Comparison of ENCODE assay signal across 9 cellular contexts in genomic region chr2:224952942-224953657, GRCh38.
DNase-seq lines count a peak whose midpoint lies in the region; ATAC-seq, FAIRE-seq and TF ChIP-seq lines count a peak whose summit lies in the region.
"Had no signal": no experiment of that assay in that cellular context is flagged by ENCODE, and none has a peak within 500 bp of the region (broad histone marks: within the 10 kb centered on the region; RNA-seq: fewer than 3 reads in every experiment).

No MANE protein-coding gene starts in this region.

- no peaks in the 10 kb centered on the region for H3K79me2 ChIP-seq in mesendoderm (ENCODE audit: control insufficient read depth, insufficient read depth, low read length)

- H3K4me1 ChIP-seq in upper lobe of right lung (peaks cover 9% of the 10 kb centered on the region), tibial nerve (peaks cover 0 to 13% (median 5%) of the 10 kb centered on the region in 4 donors), mesendoderm (ENCODE audit: control insufficient read depth, low read depth, low read length) (no peaks in the 10 kb centered on the region)

- H3K23ac ChIP-seq in mesendoderm (ENCODE audit: low read length) = no peak overlapping the region

- H3K56ac ChIP-seq in mesendoderm (ENCODE audit: low read length) = no peak overlapping the region

- no peak overlapping the region for H2BK5ac ChIP-seq in mesendoderm (ENCODE audit: low read length)

- H2AK5ac ChIP-seq in mesendoderm (ENCODE audit: low read length) = no peak overlapping the region

- ATAC-seq in HG03460 (IDR thresholded peaks at IDR 0.05; ENCODE audit: unreplicated experiment) = peak; percentile 59
- ATAC-seq in upper lobe of right lung = peak; percentile 90

- H3K27ac Mint-ChIP-seq in activated T-helper 1 cell treated with anti-CD3 and anti-CD28 coated beads, Interleukin-12 subunit alpha, Interleukin-12 subunit beta, Interleukin-2, Interleukin-4 antibody, amounts not matched to agents 30 ng/mL and 10 ng/mL and 1 ng/mL, durations not matched to agents 14 hours and 24 hours and 36 hours = peak overlapping the region; percentile 87

- TF ChIP-seq CTCF in GM20000 (IDR thresholded peaks at IDR 0.05; ENCODE audit: extremely low read depth, missing control alignments) (no peak), upper lobe of right lung (IDR thresholded peaks at IDR 0.05) (no peak), tibial nerve (IDR thresholded peaks at IDR 0.05) (no peak)

- H3K4me2 ChIP-seq in mesendoderm (ENCODE audit: low read length) = no peak overlapping the region

- H3K9ac ChIP-seq in mesendoderm (ENCODE audit: low read length) = no peak overlapping the region

- TF ChIP-seq POLR2A in GM12891 (IDR thresholded peaks at IDR 0.05; ENCODE audit: low read depth, low read length) (no peak), tibial nerve (IDR thresholded peaks at IDR 0.05) (no peak)

- H3K27ac ChIP-seq in upper lobe of right lung = no peak overlapping the region
- H3K27ac ChIP-seq in tibial nerve = no peak overlapping the region
- no peak overlapping the region for H3K27ac ChIP-seq in mesendoderm (ENCODE audit: low read depth, low read length)

- 81 to 85% methylated on average over 6 of the region's 6 CpGs for WGBS in tibial nerve, 2 donors
- 100% methylated on average over 1 of the region's 6 CpGs for WGBS in mesendoderm (ENCODE audit: extremely low coverage, insufficient coverage, low lambda C conversion rate)

- H3K79me1 ChIP-seq in mesendoderm (ENCODE audit: low read length) = no peaks in the 10 kb centered on the region

- no peak for TF ChIP-seq EP300 in tibial nerve (IDR thresholded peaks at IDR 0.05)

- no peak overlapping the region for H3K18ac ChIP-seq in mesendoderm (ENCODE audit: low read length)

- no peak overlapping the region for H2BK15ac ChIP-seq in mesendoderm (replicated peaks; ENCODE audit: low read depth)

- no peaks in the 10 kb centered on the region for H3K27me3 Mint-ChIP-seq in activated T-helper 1 cell treated with anti-CD3 and anti-CD28 coated beads, Interleukin-12 subunit alpha, Interleukin-12 subunit beta, Interleukin-2, Interleukin-4 antibody, amounts not matched to agents 30 ng/mL and 10 ng/mL and 1 ng/mL, durations not matched to agents 14 hours and 24 hours and 36 hours (ENCODE audit: insufficient read depth)

- H3K4me3 ChIP-seq in upper lobe of right lung = no peak overlapping the region
- no peak overlapping the region for H3K4me3 ChIP-seq in tibial nerve
- no peak overlapping the region for H3K4me3 ChIP-seq in mesendoderm (ENCODE audit: low read length)

- peak overlapping the region; percentile 62 for H3K4me3 Mint-ChIP-seq in activated T-helper 1 cell treated with anti-CD3 and anti-CD28 coated beads, Interleukin-12 subunit alpha, Interleukin-12 subunit beta, Interleukin-2, Interleukin-4 antibody, amounts not matched to agents 30 ng/mL and 10 ng/mL and 1 ng/mL, durations not matched to agents 14 hours and 24 hours and 36 hours

- FAIRE-seq in GM12891 (lab: Jason Lieb, UNC) = peak; percentile 95
- FAIRE-seq: astrocyte had no signal

- no peak overlapping the region for H3K4ac ChIP-seq in mesendoderm (ENCODE audit: low read depth, low read length)

- H3K36me3 ChIP-seq in upper lobe of right lung (no peaks in the 10 kb centered on the region), tibial nerve (no peaks in the 10 kb centered on the region), mesendoderm (ENCODE audit: control insufficient read depth, insufficient read depth, low read length) (no peaks in the 10 kb centered on the region)

- no peak overlapping the region for H2BK120ac ChIP-seq in mesendoderm (ENCODE audit: low read depth, low read length)

- H4K5ac ChIP-seq in mesendoderm (ENCODE audit: low read length) = no peak overlapping the region

- no peaks in the 10 kb centered on the region for H3K27me3 ChIP-seq in upper lobe of right lung
- H3K27me3 ChIP-seq in tibial nerve = no peaks in the 10 kb centered on the region
- H3K27me3 ChIP-seq in mesendoderm (ENCODE audit: insufficient read depth, low read length, poor library complexity) = no peaks in the 10 kb centered on the region

- peaks cover 92% of the 10 kb centered on the region for H3K4me1 Mint-ChIP-seq in activated T-helper 1 cell treated with anti-CD3 and anti-CD28 coated beads, Interleukin-12 subunit alpha, Interleukin-12 subunit beta, Interleukin-2, Interleukin-4 antibody, amounts not matched to agents 30 ng/mL and 10 ng/mL and 1 ng/mL, durations not matched to agents 14 hours and 24 hours and 36 hours (ENCODE audit: low read depth)

- H3K9me3 Mint-ChIP-seq in activated T-helper 1 cell treated with anti-CD3 and anti-CD28 coated beads, Interleukin-12 subunit alpha, Interleukin-12 subunit beta, Interleukin-2, Interleukin-4 antibody, amounts not matched to agents 30 ng/mL and 10 ng/mL and 1 ng/mL, durations not matched to agents 14 hours and 24 hours and 36 hours = peaks cover 3% of the 10 kb centered on the region

- intact Hi-C loops in activated T-helper 1 cell treated with anti-CD3 and anti-CD28 coated beads, Interleukin-12 subunit alpha, Interleukin-12 subunit beta, Interleukin-2, Interleukin-4 antibody, amounts not matched to agents 30 ng/mL and 10 ng/mL and 1 ng/mL, durations not matched to agents 14 hours and 24 hours and 36 hours (cut with micrococcal nuclease) = loop anchor here (1.0 to 10.0 kb wide), 3 partner anchors 9 to 1472 kb away; no protein-coding TSS in a partner anchor
- intact Hi-C loops in upper lobe of right lung (cut with DNase I) = no loop called here

- H3K9me3 ChIP-seq in upper lobe of right lung = no peaks in the 10 kb centered on the region
- H3K9me3 ChIP-seq in tibial nerve = no peaks in the 10 kb centered on the region

- H3K36me3 Mint-ChIP-seq in activated T-helper 1 cell treated with anti-CD3 and anti-CD28 coated beads, Interleukin-12 subunit alpha, Interleukin-12 subunit beta, Interleukin-2, Interleukin-4 antibody, amounts not matched to agents 30 ng/mL and 10 ng/mL and 1 ng/mL, durations not matched to agents 14 hours and 24 hours and 36 hours (ENCODE audit: low read depth) = peaks cover 28% of the 10 kb centered on the region

- DNase-seq in GM12891 (ENCODE audit: insufficient read length, low spot score) = peak; percentile 34
- peak; percentile 41 for DNase-seq in GM20000 (ENCODE audit: low spot score)
- peak; percentile 34 for DNase-seq in activated T-helper 1 cell treated with anti-CD3 and anti-CD28 coated beads, Interleukin-12 subunit alpha, Interleukin-12 subunit beta, Interleukin-2, Interleukin-4 antibody, amounts not matched to agents 30 ng/mL and 10 ng/mL and 1 ng/mL, durations not matched to agents 14 hours and 24 hours and 36 hours (ENCODE audit: low spot score)
- DNase-seq in upper lobe of right lung = no peak
- no peak for DNase-seq in NCI-H1694 (lab: John Stamatoyannopoulos, UW)
- no peak for DNase-seq in tibial nerve (ENCODE audit: low spot score in 2 of 2)
- no peak for DNase-seq in mesendoderm

- no peak overlapping the region for H4K8ac ChIP-seq in mesendoderm (ENCODE audit: low read depth, low read length)

TF ChIP-seq in GM12891, 5 proteins besides CTCF, POLR2A, EP300 and RAD21:
- TF ChIP-seq PAX5 (IDR thresholded peaks at IDR 0.05; ENCODE audit: insufficient read depth, low read length, severe bottlenecking) (no peak), SPI1 (IDR thresholded peaks at IDR 0.05; ENCODE audit: low read depth, low read length) (peak; percentile 37; the same call in 1 of the 2 replicates)

Comparison
In these comparisons a context has a peak if more than half of its experiments do, and no peak if none do; other contexts are left out.
1. DNase-seq: peak in GM12891 (single experiment), GM20000 (single experiment) and activated T-helper 1 cell treated with anti-CD3 and anti-CD28 coated beads, Interleukin-12 subunit alpha, Interleukin-12 subunit beta, Interleukin-2, Interleukin-4 antibody, amounts not matched to agents 30 ng/mL and 10 ng/mL and 1 ng/mL, durations not matched to agents 14 hours and 24 hours and 36 hours (single experiment); none in upper lobe of right lung (single experiment), NCI-H1694 (single experiment), tibial nerve (0 of 2) and mesendoderm (single experiment).